1 cellular context compared by ENCODE assay signal in the genomic region with DNA sequence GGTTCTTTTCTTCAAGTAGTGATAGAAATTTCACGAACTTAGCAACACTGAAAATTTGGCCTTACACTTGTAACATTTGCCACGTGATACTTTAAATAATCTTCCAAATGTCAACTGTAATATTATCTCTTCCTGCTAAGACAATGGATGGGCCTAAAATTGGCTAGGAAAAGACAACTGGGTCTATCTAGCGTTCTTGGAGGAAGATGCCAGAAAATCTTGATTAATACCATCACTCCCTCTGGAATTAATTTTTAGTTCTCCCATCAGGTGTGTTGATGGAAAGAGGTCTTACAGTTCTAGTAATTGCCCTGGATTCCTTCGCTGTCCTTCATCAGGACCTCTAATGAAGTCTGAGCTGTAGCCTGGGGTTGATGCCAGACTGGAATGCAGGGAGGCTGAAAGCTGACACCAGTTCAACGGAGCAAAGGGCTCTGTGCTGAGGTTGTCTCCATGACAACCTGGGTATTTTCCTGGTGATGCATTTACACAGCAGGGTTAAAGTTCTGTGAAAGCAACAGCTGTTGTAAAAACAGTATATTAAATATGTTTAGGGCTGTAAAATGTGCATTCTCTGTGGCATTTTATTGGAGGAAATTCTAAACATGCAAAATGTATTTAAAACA.
A peak's percentile ranks its signal among the peaks of the same experiment; 100 is the strongest.
TF ChIP-seq lines count a peak whose summit lies in the region.

No MANE protein-coding gene starts in this region.

TF ChIP-seq in HEK293, 187 proteins besides CTCF, POLR2A, EP300 and RAD21 (continued from another document):
- TF ChIP-seq PRDM10 (tag by site-specific recombination; IDR thresholded peaks at IDR 0.05) (0 out of 2 replicates have a peak, but pooled peaks have one; percentile 19), ZNF792 (tag by site-specific recombination; IDR thresholded peaks at IDR 0.05) (no peak), ZNF239 (tag by site-specific recombination; IDR thresholded peaks at IDR 0.05) (no peak), ZNF701 (tag by site-specific recombination; IDR thresholded peaks at IDR 0.05) (no peak), ZNF558 (tag by site-specific recombination; IDR thresholded peaks at IDR 0.05) (no peak), GLI2 (tag by site-specific recombination; IDR thresholded peaks at IDR 0.05; ENCODE audit: borderline replicate concordance, low read depth) (no peak), ZNF776 (tag by site-specific recombination; IDR thresholded peaks at IDR 0.05; ENCODE audit: borderline replicate concordance) (no peak), ZNF132 (tag by site-specific recombination; IDR thresholded peaks at IDR 0.05; ENCODE audit: borderline replicate concordance) (no peak), ZNF112 (tag by site-specific recombination; IDR thresholded peaks at IDR 0.05) (no peak), GLIS2 (tag by site-specific recombination; IDR thresholded peaks at IDR 0.05) (no peak), ZNF23 (tag by site-specific recombination; IDR thresholded peaks at IDR 0.05; ENCODE audit: borderline replicate concordance) (no peak), ZNF514 (tag by site-specific recombination; IDR thresholded peaks at IDR 0.05) (no peak), INSM2 (tag by site-specific recombination; IDR thresholded peaks at IDR 0.05) (peak; percentile 63; the same call in 1 of the 2 replicates), ZNF121 (tag by site-specific recombination; IDR thresholded peaks at IDR 0.05) (no peak), ZNF214 (tag by site-specific recombination; IDR thresholded peaks at IDR 0.05; ENCODE audit: borderline replicate concordance) (no peak), ZNF157 (tag by site-specific recombination; IDR thresholded peaks at IDR 0.05) (no peak), PATZ1 (tag by site-specific recombination; IDR thresholded peaks at IDR 0.05) (no peak), ZNF449 (tag by site-specific recombination; IDR thresholded peaks at IDR 0.05) (no peak), TRIM28 (IDR thresholded peaks at IDR 0.05; ENCODE audit: borderline replicate concordance, low read length) (no peak), ZNF791 (tag by site-specific recombination; IDR thresholded peaks at IDR 0.05) (no peak), ZNF19 (tag by site-specific recombination; IDR thresholded peaks at IDR 0.05; ENCODE audit: low read depth) (no peak), ZNF138 (tag by site-specific recombination; IDR thresholded peaks at IDR 0.05; ENCODE audit: borderline replicate concordance) (no peak), ZNF292 (tag by site-specific recombination; IDR thresholded peaks at IDR 0.05; ENCODE audit: borderline replicate concordance, low read depth) (no peak), FEZF1 (tag by site-specific recombination; IDR thresholded peaks at IDR 0.05) (0 out of 2 replicates have a peak, but pooled peaks have one; percentile 63), ZSCAN18 (tag by site-specific recombination; IDR thresholded peaks at IDR 0.05) (no peak)
- TF ChIP-seq, protein P1, sequence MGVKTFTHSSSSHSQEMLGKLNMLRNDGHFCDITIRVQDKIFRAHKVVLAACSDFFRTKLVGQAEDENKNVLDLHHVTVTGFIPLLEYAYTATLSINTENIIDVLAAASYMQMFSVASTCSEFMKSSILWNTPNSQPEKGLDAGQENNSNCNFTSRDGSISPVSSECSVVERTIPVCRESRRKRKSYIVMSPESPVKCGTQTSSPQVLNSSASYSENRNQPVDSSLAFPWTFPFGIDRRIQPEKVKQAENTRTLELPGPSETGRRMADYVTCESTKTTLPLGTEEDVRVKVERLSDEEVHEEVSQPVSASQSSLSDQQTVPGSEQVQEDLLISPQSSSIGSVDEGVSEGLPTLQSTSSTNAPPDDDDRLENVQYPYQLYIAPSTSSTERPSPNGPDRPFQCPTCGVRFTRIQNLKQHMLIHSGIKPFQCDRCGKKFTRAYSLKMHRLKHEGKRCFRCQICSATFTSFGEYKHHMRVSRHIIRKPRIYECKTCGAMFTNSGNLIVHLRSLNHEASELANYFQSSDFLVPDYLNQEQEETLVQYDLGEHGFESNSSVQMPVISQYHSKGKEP (tag by site-specific recombination; IDR thresholded peaks at IDR 0.05): 0 out of 2 replicates have a peak, but pooled peaks have one; percentile 64
- TF ChIP-seq, protein P2, sequence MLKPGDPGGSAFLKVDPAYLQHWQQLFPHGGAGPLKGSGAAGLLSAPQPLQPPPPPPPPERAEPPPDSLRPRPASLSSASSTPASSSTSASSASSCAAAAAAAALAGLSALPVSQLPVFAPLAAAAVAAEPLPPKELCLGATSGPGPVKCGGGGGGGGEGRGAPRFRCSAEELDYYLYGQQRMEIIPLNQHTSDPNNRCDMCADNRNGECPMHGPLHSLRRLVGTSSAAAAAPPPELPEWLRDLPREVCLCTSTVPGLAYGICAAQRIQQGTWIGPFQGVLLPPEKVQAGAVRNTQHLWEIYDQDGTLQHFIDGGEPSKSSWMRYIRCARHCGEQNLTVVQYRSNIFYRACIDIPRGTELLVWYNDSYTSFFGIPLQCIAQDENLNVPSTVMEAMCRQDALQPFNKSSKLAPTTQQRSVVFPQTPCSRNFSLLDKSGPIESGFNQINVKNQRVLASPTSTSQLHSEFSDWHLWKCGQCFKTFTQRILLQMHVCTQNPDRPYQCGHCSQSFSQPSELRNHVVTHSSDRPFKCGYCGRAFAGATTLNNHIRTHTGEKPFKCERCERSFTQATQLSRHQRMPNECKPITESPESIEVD (tag by site-specific recombination; IDR thresholded peaks at IDR 0.05): peak; percentile 91
- TF ChIP-seq, protein P3, sequence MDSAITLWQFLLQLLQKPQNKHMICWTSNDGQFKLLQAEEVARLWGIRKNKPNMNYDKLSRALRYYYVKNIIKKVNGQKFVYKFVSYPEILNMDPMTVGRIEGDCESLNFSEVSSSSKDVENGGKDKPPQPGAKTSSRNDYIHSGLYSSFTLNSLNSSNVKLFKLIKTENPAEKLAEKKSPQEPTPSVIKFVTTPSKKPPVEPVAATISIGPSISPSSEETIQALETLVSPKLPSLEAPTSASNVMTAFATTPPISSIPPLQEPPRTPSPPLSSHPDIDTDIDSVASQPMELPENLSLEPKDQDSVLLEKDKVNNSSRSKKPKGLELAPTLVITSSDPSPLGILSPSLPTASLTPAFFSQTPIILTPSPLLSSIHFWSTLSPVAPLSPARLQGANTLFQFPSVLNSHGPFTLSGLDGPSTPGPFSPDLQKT (IDR thresholded peaks at IDR 0.05; ENCODE audit: borderline replicate concordance, low read depth, low read length): no peak
- TF ChIP-seq, protein P4, sequence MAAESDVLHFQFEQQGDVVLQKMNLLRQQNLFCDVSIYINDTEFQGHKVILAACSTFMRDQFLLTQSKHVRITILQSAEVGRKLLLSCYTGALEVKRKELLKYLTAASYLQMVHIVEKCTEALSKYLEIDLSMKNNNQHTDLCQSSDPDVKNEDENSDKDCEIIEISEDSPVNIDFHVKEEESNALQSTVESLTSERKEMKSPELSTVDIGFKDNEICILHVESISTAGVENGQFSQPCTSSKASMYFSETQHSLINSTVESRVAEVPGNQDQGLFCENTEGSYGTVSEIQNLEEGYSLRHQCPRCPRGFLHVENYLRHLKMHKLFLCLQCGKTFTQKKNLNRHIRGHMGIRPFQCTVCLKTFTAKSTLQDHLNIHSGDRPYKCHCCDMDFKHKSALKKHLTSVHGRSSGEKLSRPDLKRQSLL (tag by site-specific recombination; IDR thresholded peaks at IDR 0.05): no peak
TF ChIP-seq in HEK293: peak in this region for 20.
